Comparison of ENCODE assay signal across 1 cellular context in the genomic region with DNA sequence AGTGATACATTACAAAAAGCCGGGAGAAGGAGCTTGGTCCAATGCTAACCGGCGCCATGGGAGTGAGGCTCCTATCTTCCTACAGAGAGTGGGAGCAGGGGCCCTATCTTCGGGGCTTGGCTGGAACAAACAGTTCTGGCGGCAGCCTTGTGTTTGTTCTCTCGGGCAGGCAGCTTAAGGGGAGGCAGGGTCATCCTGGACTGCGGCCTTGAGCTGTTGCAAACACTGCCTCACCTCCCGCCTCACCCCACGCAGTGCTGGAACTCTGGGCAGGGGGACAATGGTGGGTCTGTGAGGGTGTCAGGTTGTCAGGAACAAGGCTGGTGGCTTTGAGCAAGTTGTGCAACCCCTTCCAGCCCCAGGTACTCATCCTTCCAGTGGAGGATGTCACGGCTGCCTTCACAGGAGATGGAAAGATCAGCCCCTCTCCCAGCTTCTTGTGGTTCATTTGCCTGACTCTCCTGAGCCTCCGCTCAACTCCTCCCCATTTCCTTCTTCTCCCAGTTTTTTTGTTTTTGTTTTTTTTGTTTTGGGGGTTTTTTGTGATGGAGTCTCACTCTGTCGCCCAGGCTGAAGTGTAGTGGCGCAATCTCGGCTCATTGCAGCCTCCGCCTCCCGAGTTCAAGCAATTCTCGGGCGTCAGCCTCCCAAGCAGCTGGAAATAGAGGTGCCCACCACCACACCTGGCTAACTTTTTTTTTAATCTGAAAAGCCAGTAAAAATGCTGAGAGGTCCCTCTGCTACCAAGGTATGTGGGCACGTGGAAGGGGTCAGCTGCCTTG.
A peak's percentile ranks its signal among the peaks of the same experiment; 100 is the strongest.
TF ChIP-seq lines count a peak whose summit lies in the region.

No MANE protein-coding gene starts in this region.

TF ChIP-seq in HepG2, 621 proteins besides CTCF, POLR2A, EP300 and RAD21 (continued from another document and continues in another):
- TF ChIP-seq, protein P1, sequence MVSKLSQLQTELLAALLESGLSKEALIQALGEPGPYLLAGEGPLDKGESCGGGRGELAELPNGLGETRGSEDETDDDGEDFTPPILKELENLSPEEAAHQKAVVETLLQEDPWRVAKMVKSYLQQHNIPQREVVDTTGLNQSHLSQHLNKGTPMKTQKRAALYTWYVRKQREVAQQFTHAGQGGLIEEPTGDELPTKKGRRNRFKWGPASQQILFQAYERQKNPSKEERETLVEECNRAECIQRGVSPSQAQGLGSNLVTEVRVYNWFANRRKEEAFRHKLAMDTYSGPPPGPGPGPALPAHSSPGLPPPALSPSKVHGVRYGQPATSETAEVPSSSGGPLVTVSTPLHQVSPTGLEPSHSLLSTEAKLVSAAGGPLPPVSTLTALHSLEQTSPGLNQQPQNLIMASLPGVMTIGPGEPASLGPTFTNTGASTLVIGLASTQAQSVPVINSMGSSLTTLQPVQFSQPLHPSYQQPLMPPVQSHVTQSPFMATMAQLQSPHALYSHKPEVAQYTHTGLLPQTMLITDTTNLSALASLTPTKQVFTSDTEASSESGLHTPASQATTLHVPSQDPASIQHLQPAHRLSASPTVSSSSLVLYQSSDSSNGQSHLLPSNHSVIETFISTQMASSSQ (IDR thresholded peaks at IDR 0.05; ENCODE audit: low read depth), result peak; percentile 62
- TF ChIP-seq, protein P1 (CRISPR knock-in tag; IDR thresholded peaks at IDR 0.05; ENCODE audit: borderline replicate concordance), result peak; percentile 92
- TF ChIP-seq SMAD1 (CRISPR knock-in tag; IDR thresholded peaks at IDR 0.05; ENCODE audit: borderline replicate concordance, low read depth), result no peak; the same call in 1 of the 2 replicates
- no peak for TF ChIP-seq CAMTA2 (CRISPR knock-in tag; IDR thresholded peaks at IDR 0.05; ENCODE audit: borderline replicate concordance)
- peak; percentile 99 for TF ChIP-seq RXRA (CRISPR knock-in tag; IDR thresholded peaks at IDR 0.05)
- TF ChIP-seq, protein P2, sequence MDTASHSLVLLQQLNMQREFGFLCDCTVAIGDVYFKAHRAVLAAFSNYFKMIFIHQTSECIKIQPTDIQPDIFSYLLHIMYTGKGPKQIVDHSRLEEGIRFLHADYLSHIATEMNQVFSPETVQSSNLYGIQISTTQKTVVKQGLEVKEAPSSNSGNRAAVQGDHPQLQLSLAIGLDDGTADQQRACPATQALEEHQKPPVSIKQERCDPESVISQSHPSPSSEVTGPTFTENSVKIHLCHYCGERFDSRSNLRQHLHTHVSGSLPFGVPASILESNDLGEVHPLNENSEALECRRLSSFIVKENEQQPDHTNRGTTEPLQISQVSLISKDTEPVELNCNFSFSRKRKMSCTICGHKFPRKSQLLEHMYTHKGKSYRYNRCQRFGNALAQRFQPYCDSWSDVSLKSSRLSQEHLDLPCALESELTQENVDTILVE (CRISPR knock-in tag; IDR thresholded peaks at IDR 0.05), result 0 out of 2 replicates have a peak, but pooled peaks have one; percentile 75
- TF ChIP-seq ZSCAN22 (CRISPR knock-in tag; IDR thresholded peaks at IDR 0.05), result peak; percentile 61; the same call in 1 of the 2 replicates
- TF ChIP-seq KAT8 (CRISPR knock-in tag; IDR thresholded peaks at IDR 0.05), result peak; percentile 75
- TF ChIP-seq ZFP82 (CRISPR knock-in tag; IDR thresholded peaks at IDR 0.05; ENCODE audit: borderline replicate concordance), result no peak
- no peak for TF ChIP-seq PRMT3 (CRISPR knock-in tag; IDR thresholded peaks at IDR 0.05; ENCODE audit: borderline replicate concordance, low read depth)
- no peak for TF ChIP-seq ZNF773 (CRISPR knock-in tag; IDR thresholded peaks at IDR 0.05; ENCODE audit: borderline replicate concordance)
- TF ChIP-seq, protein P3, sequence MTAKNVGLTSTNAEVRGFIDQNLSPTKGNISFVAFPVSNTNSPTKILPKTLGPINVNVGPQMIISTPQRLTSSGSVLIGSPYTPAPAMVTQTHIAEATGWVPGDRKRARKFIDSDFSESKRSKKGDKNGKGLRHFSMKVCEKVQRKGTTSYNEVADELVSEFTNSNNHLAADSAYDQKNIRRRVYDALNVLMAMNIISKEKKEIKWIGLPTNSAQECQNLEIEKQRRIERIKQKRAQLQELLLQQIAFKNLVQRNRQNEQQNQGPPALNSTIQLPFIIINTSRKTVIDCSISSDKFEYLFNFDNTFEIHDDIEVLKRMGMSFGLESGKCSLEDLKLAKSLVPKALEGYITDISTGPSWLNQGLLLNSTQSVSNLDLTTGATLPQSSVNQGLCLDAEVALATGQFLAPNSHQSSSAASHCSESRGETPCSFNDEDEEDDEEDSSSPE (CRISPR knock-in tag; IDR thresholded peaks at IDR 0.05), result peak; percentile 89
- no peak for TF ChIP-seq MTA3 (CRISPR knock-in tag; IDR thresholded peaks at IDR 0.05)
- no peak for TF ChIP-seq ATM (IDR thresholded peaks at IDR 0.05; ENCODE audit: borderline replicate concordance)
- TF ChIP-seq ZNF557 (CRISPR knock-in tag; IDR thresholded peaks at IDR 0.05), result no peak
- TF ChIP-seq, protein P4, sequence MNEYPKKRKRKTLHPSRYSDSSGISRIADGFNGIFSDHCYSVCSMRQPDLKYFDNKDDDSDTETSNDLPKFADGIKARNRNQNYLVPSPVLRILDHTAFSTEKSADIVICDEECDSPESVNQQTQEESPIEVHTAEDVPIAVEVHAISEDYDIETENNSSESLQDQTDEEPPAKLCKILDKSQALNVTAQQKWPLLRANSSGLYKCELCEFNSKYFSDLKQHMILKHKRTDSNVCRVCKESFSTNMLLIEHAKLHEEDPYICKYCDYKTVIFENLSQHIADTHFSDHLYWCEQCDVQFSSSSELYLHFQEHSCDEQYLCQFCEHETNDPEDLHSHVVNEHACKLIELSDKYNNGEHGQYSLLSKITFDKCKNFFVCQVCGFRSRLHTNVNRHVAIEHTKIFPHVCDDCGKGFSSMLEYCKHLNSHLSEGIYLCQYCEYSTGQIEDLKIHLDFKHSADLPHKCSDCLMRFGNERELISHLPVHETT (CRISPR knock-in tag; conservative IDR thresholded peaks at IDR 0.05), result 0 out of 2 replicates have a peak, but pooled peaks have one; percentile 39
- TF ChIP-seq XBP1 (CRISPR knock-in tag; IDR thresholded peaks at IDR 0.05), result no peak
- no peak for TF ChIP-seq MAFK (conservative IDR thresholded peaks at IDR 0.05 in 1 of 2, IDR thresholded peaks at IDR 0.05 in 1 of 2; ENCODE audit: low read length in 2 of 2)
- TF ChIP-seq NR2F6 (IDR thresholded peaks at IDR 0.05), result peak; percentile 87
- TF ChIP-seq NR2F6 (CRISPR knock-in tag; IDR thresholded peaks at IDR 0.05), result peak; percentile 95
- TF ChIP-seq RELA (CRISPR knock-in tag; IDR thresholded peaks at IDR 0.05), result 0 out of 2 replicates have a peak, but pooled peaks have one; percentile 66
- TF ChIP-seq ZNF546 (CRISPR knock-in tag; conservative IDR thresholded peaks at IDR 0.05), result peak; percentile 80; the same call in 1 of the 2 replicates
- TF ChIP-seq, protein P5, sequence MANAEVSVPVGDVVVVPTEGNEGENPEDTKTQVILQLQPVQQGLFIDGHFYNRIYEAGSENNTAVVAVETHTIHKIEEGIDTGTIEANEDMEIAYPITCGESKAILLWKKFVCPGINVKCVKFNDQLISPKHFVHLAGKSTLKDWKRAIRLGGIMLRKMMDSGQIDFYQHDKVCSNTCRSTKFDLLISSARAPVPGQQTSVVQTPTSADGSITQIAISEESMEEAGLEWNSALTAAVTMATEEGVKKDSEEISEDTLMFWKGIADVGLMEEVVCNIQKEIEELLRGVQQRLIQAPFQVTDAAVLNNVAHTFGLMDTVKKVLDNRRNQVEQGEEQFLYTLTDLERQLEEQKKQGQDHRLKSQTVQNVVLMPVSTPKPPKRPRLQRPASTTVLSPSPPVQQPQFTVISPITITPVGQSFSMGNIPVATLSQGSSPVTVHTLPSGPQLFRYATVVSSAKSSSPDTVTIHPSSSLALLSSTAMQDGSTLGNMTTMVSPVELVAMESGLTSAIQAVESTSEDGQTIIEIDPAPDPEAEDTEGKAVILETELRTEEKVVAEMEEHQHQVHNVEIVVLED (CRISPR knock-in tag; IDR thresholded peaks at IDR 0.05; ENCODE audit: borderline replicate concordance), result peak; percentile 11; the same call in 1 of the 2 replicates
- peak; percentile 94 for TF ChIP-seq SIX4 (CRISPR knock-in tag; IDR thresholded peaks at IDR 0.05)
- no peak for TF ChIP-seq ZIK1 (CRISPR knock-in tag; IDR thresholded peaks at IDR 0.05; ENCODE audit: borderline replicate concordance, low read depth)
- TF ChIP-seq, protein P6, sequence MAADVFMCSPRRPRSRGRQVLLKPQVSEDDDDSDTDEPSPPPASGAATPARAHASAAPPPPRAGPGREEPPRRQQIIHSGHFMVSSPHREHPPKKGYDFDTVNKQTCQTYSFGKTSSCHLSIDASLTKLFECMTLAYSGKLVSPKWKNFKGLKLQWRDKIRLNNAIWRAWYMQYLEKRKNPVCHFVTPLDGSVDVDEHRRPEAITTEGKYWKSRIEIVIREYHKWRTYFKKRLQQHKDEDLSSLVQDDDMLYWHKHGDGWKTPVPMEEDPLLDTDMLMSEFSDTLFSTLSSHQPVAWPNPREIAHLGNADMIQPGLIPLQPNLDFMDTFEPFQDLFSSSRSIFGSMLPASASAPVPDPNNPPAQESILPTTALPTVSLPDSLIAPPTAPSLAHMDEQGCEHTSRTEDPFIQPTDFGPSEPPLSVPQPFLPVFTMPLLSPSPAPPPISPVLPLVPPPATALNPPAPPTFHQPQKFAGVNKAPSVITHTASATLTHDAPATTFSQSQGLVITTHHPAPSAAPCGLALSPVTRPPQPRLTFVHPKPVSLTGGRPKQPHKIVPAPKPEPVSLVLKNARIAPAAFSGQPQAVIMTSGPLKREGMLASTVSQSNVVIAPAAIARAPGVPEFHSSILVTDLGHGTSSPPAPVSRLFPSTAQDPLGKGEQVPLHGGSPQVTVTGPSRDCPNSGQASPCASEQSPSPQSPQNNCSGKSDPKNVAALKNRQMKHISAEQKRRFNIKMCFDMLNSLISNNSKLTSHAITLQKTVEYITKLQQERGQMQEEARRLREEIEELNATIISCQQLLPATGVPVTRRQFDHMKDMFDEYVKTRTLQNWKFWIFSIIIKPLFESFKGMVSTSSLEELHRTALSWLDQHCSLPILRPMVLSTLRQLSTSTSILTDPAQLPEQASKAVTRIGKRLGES (CRISPR knock-in tag; IDR thresholded peaks at IDR 0.05; ENCODE audit: borderline replicate concordance), result no peak; the same call in 1 of the 2 replicates
- TF ChIP-seq HNRNPL (IDR thresholded peaks at IDR 0.05; ENCODE audit: low read depth, low read length), result peak; percentile 86
- TF ChIP-seq, protein P7, sequence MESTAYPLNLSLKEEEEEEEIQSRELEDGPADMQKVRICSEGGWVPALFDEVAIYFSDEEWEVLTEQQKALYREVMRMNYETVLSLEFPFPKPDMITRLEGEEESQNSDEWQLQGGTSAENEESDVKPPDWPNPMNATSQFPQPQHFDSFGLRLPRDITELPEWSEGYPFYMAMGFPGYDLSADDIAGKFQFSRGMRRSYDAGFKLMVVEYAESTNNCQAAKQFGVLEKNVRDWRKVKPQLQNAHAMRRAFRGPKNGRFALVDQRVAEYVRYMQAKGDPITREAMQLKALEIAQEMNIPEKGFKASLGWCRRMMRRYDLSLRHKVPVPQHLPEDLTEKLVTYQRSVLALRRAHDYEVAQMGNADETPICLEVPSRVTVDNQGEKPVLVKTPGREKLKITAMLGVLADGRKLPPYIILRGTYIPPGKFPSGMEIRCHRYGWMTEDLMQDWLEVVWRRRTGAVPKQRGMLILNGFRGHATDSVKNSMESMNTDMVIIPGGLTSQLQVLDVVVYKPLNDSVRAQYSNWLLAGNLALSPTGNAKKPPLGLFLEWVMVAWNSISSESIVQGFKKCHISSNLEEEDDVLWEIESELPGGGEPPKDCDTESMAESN (CRISPR knock-in tag; conservative IDR thresholded peaks at IDR 0.05), result no peak; the same call in 1 of the 2 replicates
- no peak for TF ChIP-seq ZFP36L2 (CRISPR knock-in tag; IDR thresholded peaks at IDR 0.05)
- no peak; the same call in 1 of the 2 replicates for TF ChIP-seq JDP2 (CRISPR knock-in tag; IDR thresholded peaks at IDR 0.05; ENCODE audit: borderline replicate concordance)
- no peak for TF ChIP-seq ZFP41 (CRISPR knock-in tag; IDR thresholded peaks at IDR 0.05; ENCODE audit: borderline replicate concordance)
- TF ChIP-seq, protein P8, sequence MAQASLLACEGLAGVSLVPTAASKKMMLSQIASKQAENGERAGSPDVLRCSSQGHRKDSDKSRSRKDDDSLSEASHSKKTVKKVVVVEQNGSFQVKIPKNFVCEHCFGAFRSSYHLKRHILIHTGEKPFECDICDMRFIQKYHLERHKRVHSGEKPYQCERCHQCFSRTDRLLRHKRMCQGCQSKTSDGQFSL (CRISPR knock-in tag; IDR thresholded peaks at IDR 0.05), result 0 out of 2 replicates have a peak, but pooled peaks have one; percentile 35
- TF ChIP-seq ZNF577 (CRISPR knock-in tag; IDR thresholded peaks at IDR 0.05; ENCODE audit: borderline replicate concordance, low read depth), result no peak
- TF ChIP-seq, protein P9, sequence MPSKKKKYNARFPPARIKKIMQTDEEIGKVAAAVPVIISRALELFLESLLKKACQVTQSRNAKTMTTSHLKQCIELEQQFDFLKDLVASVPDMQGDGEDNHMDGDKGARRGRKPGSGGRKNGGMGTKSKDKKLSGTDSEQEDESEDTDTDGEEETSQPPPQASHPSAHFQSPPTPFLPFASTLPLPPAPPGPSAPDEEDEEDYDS (CRISPR knock-in tag; IDR thresholded peaks at IDR 0.05), result peak; percentile 86
- TF ChIP-seq PHF8 (CRISPR knock-in tag; IDR thresholded peaks at IDR 0.05), result peak; percentile 56
- no peak for TF ChIP-seq SP1 (IDR thresholded peaks at IDR 0.05)
- TF ChIP-seq SP1 (CRISPR knock-in tag; IDR thresholded peaks at IDR 0.05), result peak; percentile 35; the same call in 1 of the 2 replicates
- no peak for TF ChIP-seq ZFP36L1 (CRISPR knock-in tag; IDR thresholded peaks at IDR 0.05)
- TF ChIP-seq, protein P10, sequence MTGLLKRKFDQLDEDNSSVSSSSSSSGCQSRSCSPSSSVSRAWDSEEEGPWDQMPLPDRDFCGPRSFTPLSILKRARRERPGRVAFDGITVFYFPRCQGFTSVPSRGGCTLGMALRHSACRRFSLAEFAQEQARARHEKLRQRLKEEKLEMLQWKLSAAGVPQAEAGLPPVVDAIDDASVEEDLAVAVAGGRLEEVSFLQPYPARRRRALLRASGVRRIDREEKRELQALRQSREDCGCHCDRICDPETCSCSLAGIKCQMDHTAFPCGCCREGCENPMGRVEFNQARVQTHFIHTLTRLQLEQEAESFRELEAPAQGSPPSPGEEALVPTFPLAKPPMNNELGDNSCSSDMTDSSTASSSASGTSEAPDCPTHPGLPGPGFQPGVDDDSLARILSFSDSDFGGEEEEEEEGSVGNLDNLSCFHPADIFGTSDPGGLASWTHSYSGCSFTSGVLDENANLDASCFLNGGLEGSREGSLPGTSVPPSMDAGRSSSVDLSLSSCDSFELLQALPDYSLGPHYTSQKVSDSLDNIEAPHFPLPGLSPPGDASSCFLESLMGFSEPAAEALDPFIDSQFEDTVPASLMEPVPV (CRISPR knock-in tag; IDR thresholded peaks at IDR 0.05), result peak; percentile 98
- TF ChIP-seq, protein P11, sequence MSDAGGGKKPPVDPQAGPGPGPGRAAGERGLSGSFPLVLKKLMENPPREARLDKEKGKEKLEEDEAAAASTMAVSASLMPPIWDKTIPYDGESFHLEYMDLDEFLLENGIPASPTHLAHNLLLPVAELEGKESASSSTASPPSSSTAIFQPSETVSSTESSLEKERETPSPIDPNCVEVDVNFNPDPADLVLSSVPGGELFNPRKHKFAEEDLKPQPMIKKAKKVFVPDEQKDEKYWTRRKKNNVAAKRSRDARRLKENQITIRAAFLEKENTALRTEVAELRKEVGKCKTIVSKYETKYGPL (CRISPR knock-in tag; IDR thresholded peaks at IDR 0.05), result no peak
